16 cellular contexts compared by ENCODE assay signal in the genomic region with DNA sequence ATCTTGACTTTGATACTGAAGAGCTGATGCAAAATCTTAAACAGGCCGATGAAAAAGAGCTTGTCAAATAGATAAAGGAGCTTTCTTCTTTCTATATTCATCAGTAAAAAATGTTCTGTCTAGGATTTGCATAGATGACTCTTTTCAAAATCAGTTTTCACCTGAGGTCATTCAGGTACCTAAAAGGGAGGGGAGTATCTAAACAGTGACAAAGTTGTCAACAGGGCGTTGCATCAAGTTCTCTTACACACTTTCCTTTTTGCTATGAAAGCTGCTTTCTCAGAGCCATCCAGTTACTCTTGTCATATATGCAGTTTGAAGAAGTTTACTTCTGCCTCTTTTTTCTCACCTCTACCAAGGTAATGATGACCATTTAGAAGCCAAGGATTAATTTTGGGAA.
A peak's percentile ranks its signal among the peaks of the same experiment; 100 is the strongest.
DNase-seq lines count a peak whose midpoint lies in the region; ATAC-seq and TF ChIP-seq lines count a peak whose summit lies in the region.
"Had no signal": no experiment of that assay in that cellular context is flagged by ENCODE, and none has a peak within 500 bp of the region (broad histone marks: within the 10 kb centered on the region; RNA-seq: fewer than 3 reads in every experiment).

No MANE protein-coding gene starts in this region.

- intact Hi-C loops in esophagus squamous epithelium (cut with DNase I): no loop called here

- WGBS in esophagus squamous epithelium, 2 donors: 46 to 54% methylated on average over 2 of the region's 2 CpGs
- 96% methylated on average over 2 of the region's 2 CpGs for WGBS in SK-N-SH (ENCODE audit: low lambda C conversion rate)

- peak; percentile 45 for ATAC-seq in GM19035 (IDR thresholded peaks at IDR 0.05; ENCODE audit: unreplicated experiment)
- ATAC-seq in HG03280 (IDR thresholded peaks at IDR 0.05; ENCODE audit: unreplicated experiment): peak; percentile 62
- no peak for ATAC-seq in HG03469 (IDR thresholded peaks at IDR 0.05; ENCODE audit: unreplicated experiment)
- ATAC-seq: SK-N-SH treated with all-trans-retinoic acid at 6 μM for 48 hours, upper lobe of right lung had no signal

- POLR2A ChIA-PET in SK-N-SH (lab: Yijun Ruan, JAX): no interaction called here

- H3K4me3 ChIP-seq in GM12865 (ENCODE audit: low read depth, low read length) (no peak overlapping the region), esophagus squamous epithelium (no peak overlapping the region), SK-N-SH (ENCODE audit: low read depth in 2 of 2, low read length in 1 of 2) (no peak overlapping the region)
- H3K4me3 ChIP-seq: hepatocyte, upper lobe of right lung had no signal

- H2AFZ ChIP-seq in SK-N-SH (ENCODE audit: low read depth): no peak overlapping the region
- H2AFZ ChIP-seq: hepatocyte had no signal

- CTCF ChIA-PET in SK-N-SH (lab: Yijun Ruan, JAX): interaction anchor here (1.4 kb wide), 1 partner anchor 144 kb away, joined by 5 read pairs; no protein-coding TSS in a partner anchor

- H3K27ac ChIP-seq in esophagus squamous epithelium (peak overlapping the region in 3 of 4 donors; percentile 9 to 59 (median 46)), SK-N-SH (ENCODE audit: low read depth in 2 of 2, low read length in 1 of 2) (no peak overlapping the region)
- H3K27ac ChIP-seq: hepatocyte, upper lobe of right lung had no signal

- TF ChIP-seq CTCF in GM12865 (IDR thresholded peaks at IDR 0.05; ENCODE audit: insufficient read depth, low read depth, low read length, missing control alignments) (no peak), esophagus squamous epithelium (IDR thresholded peaks at IDR 0.05) (no peak), SK-N-SH (IDR thresholded peaks at IDR 0.05) (no peak)

- peaks cover 8% of the 10 kb centered on the region for H3F3A ChIP-seq in SK-N-SH (replicated peaks; ENCODE audit: insufficient read depth)

- H3K9me3 ChIP-seq in esophagus squamous epithelium (no peaks in the 10 kb centered on the region), SK-N-SH (no peaks in the 10 kb centered on the region)
- H3K9me3 ChIP-seq: upper lobe of right lung had no signal

- no peaks in the 10 kb centered on the region for H3K9me2 ChIP-seq in SK-N-SH

- H3K79me2 ChIP-seq in SK-N-SH (ENCODE audit: insufficient read depth): peaks cover 48% of the 10 kb centered on the region

- no peak overlapping the region for H3K9ac ChIP-seq in SK-N-SH

- no peak for TF ChIP-seq RAD21 in SK-N-SH (IDR thresholded peaks at IDR 0.05; ENCODE audit: low read length)

- H3K27me3 ChIP-seq in esophagus squamous epithelium (no peaks in the 10 kb centered on the region), SK-N-SH (ENCODE audit: insufficient read depth) (no peaks in the 10 kb centered on the region)
- H3K27me3 ChIP-seq: hepatocyte, upper lobe of right lung had no signal

- no peak for TF ChIP-seq EP300 in SK-N-SH (IDR thresholded peaks at IDR 0.05; ENCODE audit: borderline replicate concordance in 1 of 2, low read depth in 1 of 2, low read length in 1 of 2)

- peaks cover 15% of the 10 kb centered on the region; the same call in 1 of the 2 replicates for H4K20me1 ChIP-seq in SK-N-SH (ENCODE audit: insufficient read depth)

- H3K4me1 ChIP-seq in esophagus squamous epithelium (peaks cover 11 to 53% (median 30%) of the 10 kb centered on the region in 3 donors), SK-N-SH (ENCODE audit: control insufficient read depth in 1 of 2, insufficient read depth in 2 of 2, low read depth in 1 of 2, low read length in 1 of 2) (peaks cover 0 to 2% of the 10 kb centered on the region in 2 experiments; a peak in 3 of 4 replicates)

- H3K36me3 ChIP-seq in esophagus squamous epithelium: no peaks in the 10 kb centered on the region
- H3K36me3 ChIP-seq in SK-N-SH (replicated peaks in 1 of 2; ENCODE audit: control insufficient read depth in 1 of 2, insufficient read depth in 2 of 2, low read length in 1 of 2): no peaks in the 10 kb centered on the region
- H3K36me3 ChIP-seq: upper lobe of right lung had no signal

- peak; percentile 69 for DNase-seq in GM12865 (ENCODE audit: low read depth)
- no peak for DNase-seq in esophagus squamous epithelium (lab: John Stamatoyannopoulos, UW)
- DNase-seq in SK-N-SH: no peak
- DNase-seq in stimulated activated CD4-positive, alpha-beta T cell treated with anti-CD3 and anti-CD28 coated beads, Interleukin-4, amount 100 ng/mL, for 24 hours: no peak
- no peak for DNase-seq in NOMO-1 treated with DMSO at 0.1 percent for 48 hours (lab: John Stamatoyannopoulos, UW; ENCODE audit: unreplicated experiment)
- DNase-seq: amniotic stem cell; effector CD8-positive, alpha-beta T cell; midbrain; NCI-H1048; NCI-H748 treated with DMSO at 0.1 percent for 48 hours; upper lobe of right lung had no signal

- TF ChIP-seq POLR2A in esophagus squamous epithelium (IDR thresholded peaks at IDR 0.05): no peak

- no peak overlapping the region for H3K4me2 ChIP-seq in SK-N-SH
- H3K4me2 ChIP-seq: hepatocyte had no signal

TF ChIP-seq in SK-N-SH, 30 proteins besides CTCF, POLR2A, EP300 and RAD21:
- TF ChIP-seq TAF1 (IDR thresholded peaks at IDR 0.05; ENCODE audit: borderline replicate concordance, low read depth, low read length): no peak
- TF ChIP-seq, protein P1, sequence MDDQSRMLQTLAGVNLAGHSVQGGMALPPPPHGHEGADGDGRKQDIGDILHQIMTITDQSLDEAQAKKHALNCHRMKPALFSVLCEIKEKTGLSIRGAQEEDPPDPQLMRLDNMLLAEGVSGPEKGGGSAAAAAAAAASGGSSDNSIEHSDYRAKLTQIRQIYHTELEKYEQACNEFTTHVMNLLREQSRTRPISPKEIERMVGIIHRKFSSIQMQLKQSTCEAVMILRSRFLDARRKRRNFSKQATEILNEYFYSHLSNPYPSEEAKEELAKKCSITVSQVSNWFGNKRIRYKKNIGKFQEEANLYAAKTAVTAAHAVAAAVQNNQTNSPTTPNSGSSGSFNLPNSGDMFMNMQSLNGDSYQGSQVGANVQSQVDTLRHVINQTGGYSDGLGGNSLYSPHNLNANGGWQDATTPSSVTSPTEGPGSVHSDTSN (IDR thresholded peaks at IDR 0.05): no peak
- TF ChIP-seq RFX5 (IDR thresholded peaks at IDR 0.05; ENCODE audit: low read length): no peak
- TF ChIP-seq POLR2AphosphoS5 (IDR thresholded peaks at IDR 0.05; ENCODE audit: low read depth, low read length): no peak
- TF ChIP-seq RXRA (IDR thresholded peaks at IDR 0.05; ENCODE audit: borderline replicate concordance, low read depth): no peak
- no peak for TF ChIP-seq TCF12 (IDR thresholded peaks at IDR 0.05)
- TF ChIP-seq ELF1 (IDR thresholded peaks at IDR 0.05): no peak
- no peak for TF ChIP-seq SMC3 (IDR thresholded peaks at IDR 0.05; ENCODE audit: low read depth, low read length)
- no peak for TF ChIP-seq NRF1 (IDR thresholded peaks at IDR 0.05; ENCODE audit: low read depth, low read length)
- no peak for TF ChIP-seq EZH2phosphoT487 (IDR thresholded peaks at IDR 0.05; ENCODE audit: borderline replicate concordance, low read depth)
- TF ChIP-seq, protein P2, sequence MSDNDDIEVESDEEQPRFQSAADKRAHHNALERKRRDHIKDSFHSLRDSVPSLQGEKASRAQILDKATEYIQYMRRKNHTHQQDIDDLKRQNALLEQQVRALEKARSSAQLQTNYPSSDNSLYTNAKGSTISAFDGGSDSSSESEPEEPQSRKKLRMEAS (IDR thresholded peaks at IDR 0.05; ENCODE audit: low read depth): no peak

Comparison
In these comparisons a context has a peak if more than half of its experiments do, and no peak if none do; other contexts are left out.
1. H3K27ac ChIP-seq: peak in esophagus squamous epithelium (3 of 4); none in SK-N-SH (0 of 2).